21 cellular contexts compared by ENCODE assay signal in the genomic region with DNA sequence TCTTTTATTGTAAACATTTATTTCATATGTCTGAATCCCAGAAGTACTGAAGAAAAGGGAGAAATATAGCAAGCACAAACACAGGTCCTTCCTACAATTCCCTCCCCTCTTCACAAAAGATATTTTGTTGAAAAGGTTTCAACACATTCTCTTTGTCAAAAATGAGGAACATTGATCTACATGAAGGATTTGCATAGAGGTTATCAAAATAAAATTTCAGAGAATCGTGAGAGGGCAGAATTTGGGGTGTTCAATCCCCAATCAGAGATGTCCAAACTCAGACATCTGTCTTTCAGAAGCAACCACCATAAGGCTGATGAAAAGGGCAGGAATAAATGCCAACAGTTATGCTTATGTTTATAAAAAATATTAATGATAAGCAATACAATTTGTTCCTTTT.
"Had no signal": no experiment of that assay in that cellular context is flagged by ENCODE, and none has a peak within 500 bp of the region (broad histone marks: within the 10 kb centered on the region; RNA-seq: fewer than 3 reads in every experiment).

No MANE protein-coding gene starts in this region.

- H3K4me3 Mint-ChIP-seq: naive thymus-derived CD4-positive, alpha-beta T cell; nephron progenitor cell; stimulated activated effector memory CD8-positive, alpha-beta T cell treated with anti-CD3 and anti-CD28 coated beads, Interleukin-12 subunit alpha, Interleukin-12 subunit beta, amount 100 ng/mL, for 72 hours; type B pancreatic cell had no signal

- H3K4me2 ChIP-seq: hepatocyte had no signal

- DNase-seq: dorsolateral prefrontal cortex; effector CD8-positive, alpha-beta T cell; foreskin melanocyte; head of caudate nucleus; kidney; left cardiac atrium; left ventricle myocardium inferior; lower lobe of right lung; naive thymus-derived CD4-positive, alpha-beta T cell; nephron progenitor cell; psoas muscle; retina; right lobe of liver; stimulated activated CD4-positive, alpha-beta T cell treated with anti-CD3 and anti-CD28 coated beads, Interleukin-4, amount 100 ng/mL, for 1 hour; stimulated activated CD8-positive, alpha-beta memory T cell treated with anti-CD3 and anti-CD28 coated beads, Interleukin-4, amount 100 ng/mL, for 48 hours; stimulated activated naive CD8-positive, alpha-beta T cell treated with anti-CD3 and anti-CD28 coated beads, Interleukin-15, Interleukin-2, amounts not matched to agents 100 U/mL and 50 U/mL, for 24 hours; thyroid gland had no signal

- H3K9me3 ChIP-seq: left ventricle myocardium inferior, lower lobe of right lung, psoas muscle, right lobe of liver, suprapubic skin, thyroid gland had no signal

- H3K4me1 Mint-ChIP-seq: nephron progenitor cell; stimulated activated effector memory CD8-positive, alpha-beta T cell treated with anti-CD3 and anti-CD28 coated beads, Interleukin-12 subunit alpha, Interleukin-12 subunit beta, amount 100 ng/mL, for 72 hours had no signal

- H3K27ac Mint-ChIP-seq: naive thymus-derived CD4-positive, alpha-beta T cell; nephron progenitor cell; stimulated activated effector memory CD8-positive, alpha-beta T cell treated with anti-CD3 and anti-CD28 coated beads, Interleukin-12 subunit alpha, Interleukin-12 subunit beta, amount 100 ng/mL, for 72 hours; type B pancreatic cell had no signal

- H3K4me1 ChIP-seq: lower lobe of right lung, right lobe of liver, thyroid gland had no signal

- ATAC-seq: left cardiac atrium; lower lobe of right lung; naive thymus-derived CD4-positive, alpha-beta T cell; right lobe of liver; stimulated activated naive CD8-positive, alpha-beta T cell treated with anti-CD3 and anti-CD28 coated beads, Interleukin-15, Interleukin-2, amounts not matched to agents 100 U/mL and 50 U/mL, for 24 hours had no signal

- H3K36me3 Mint-ChIP-seq: stimulated activated effector memory CD8-positive, alpha-beta T cell treated with anti-CD3 and anti-CD28 coated beads, Interleukin-12 subunit alpha, Interleukin-12 subunit beta, amount 100 ng/mL, for 72 hours; type B pancreatic cell had no signal

- H3K27ac ChIP-seq: dorsolateral prefrontal cortex, hepatocyte, left ventricle myocardium inferior, lower lobe of right lung, psoas muscle, right lobe of liver, suprapubic skin, thyroid gland had no signal

- H3K27me3 Mint-ChIP-seq: type B pancreatic cell had no signal

- H3K9me3 Mint-ChIP-seq: naive thymus-derived CD4-positive, alpha-beta T cell; nephron progenitor cell; stimulated activated effector memory CD8-positive, alpha-beta T cell treated with anti-CD3 and anti-CD28 coated beads, Interleukin-12 subunit alpha, Interleukin-12 subunit beta, amount 100 ng/mL, for 72 hours; type B pancreatic cell had no signal

- H3K4me3 ChIP-seq: dorsolateral prefrontal cortex, hepatocyte, left ventricle myocardium inferior, lower lobe of right lung, psoas muscle, right lobe of liver, suprapubic skin, thyroid gland had no signal

- H3K27me3 ChIP-seq: dorsolateral prefrontal cortex, hepatocyte, right lobe of liver, suprapubic skin, thyroid gland had no signal

- H3K36me3 ChIP-seq: left ventricle myocardium inferior, lower lobe of right lung, right lobe of liver, suprapubic skin, thyroid gland had no signal
